1 cellular context compared by ENCODE assay signal in the genomic region with DNA sequence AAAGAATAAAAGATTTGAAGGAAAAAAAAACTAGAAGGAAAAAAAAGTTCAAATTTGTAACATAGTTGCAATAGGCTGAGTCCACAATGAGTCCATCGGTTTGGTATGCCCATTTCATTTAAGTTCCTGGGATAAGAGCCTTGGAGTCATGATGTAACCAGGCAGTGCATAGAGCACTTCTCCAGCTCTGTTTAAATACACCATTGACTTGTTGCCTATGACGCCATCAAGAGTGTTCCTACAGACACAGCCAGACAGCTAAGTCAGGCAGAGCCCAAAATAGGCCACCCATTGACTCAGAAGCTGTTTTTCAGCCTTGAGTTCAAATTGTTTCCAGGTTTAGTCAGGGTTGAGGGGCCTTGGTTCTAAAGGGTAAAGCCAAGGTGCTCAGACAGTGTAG.
TF ChIP-seq lines count a peak whose summit lies in the region.

No MANE protein-coding gene starts in this region.

TF ChIP-seq in HepG2, 621 proteins besides CTCF, POLR2A, EP300 and RAD21 (continued from another document and continues in another):
- TF ChIP-seq, protein P1, sequence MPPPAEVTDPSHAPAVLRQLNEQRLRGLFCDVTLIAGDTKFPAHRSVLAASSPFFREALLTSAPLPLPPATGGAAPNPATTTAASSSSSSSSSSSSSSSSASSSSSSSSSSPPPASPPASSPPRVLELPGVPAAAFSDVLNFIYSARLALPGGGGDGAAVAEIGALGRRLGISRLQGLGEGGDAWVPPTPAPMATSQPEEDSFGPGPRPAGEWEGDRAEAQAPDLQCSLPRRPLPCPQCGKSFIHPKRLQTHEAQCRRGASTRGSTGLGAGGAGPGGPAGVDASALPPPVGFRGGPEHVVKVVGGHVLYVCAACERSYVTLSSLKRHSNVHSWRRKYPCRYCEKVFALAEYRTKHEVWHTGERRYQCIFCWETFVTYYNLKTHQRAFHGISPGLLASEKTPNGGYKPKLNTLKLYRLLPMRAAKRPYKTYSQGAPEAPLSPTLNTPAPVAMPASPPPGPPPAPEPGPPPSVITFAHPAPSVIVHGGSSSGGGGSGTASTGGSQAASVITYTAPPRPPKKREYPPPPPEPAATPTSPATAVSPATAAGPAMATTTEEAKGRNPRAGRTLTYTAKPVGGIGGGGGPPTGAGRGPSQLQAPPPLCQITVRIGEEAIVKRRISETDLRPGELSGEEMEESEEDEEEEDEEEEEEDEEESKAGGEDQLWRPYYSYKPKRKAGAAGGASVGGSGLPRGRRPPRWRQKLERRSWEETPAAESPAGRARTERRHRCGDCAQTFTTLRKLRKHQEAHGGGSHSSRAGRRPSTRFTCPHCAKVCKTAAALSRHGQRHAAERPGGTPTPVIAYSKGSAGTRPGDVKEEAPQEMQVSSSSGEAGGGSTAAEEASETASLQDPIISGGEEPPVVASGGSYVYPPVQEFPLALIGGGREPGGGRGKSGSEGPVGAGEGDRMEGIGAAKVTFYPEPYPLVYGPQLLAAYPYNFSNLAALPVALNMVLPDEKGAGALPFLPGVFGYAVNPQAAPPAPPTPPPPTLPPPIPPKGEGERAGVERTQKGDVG (CRISPR knock-in tag; IDR thresholded peaks at IDR 0.05; ENCODE audit: borderline replicate concordance), result no peak
- TF ChIP-seq, protein P2, sequence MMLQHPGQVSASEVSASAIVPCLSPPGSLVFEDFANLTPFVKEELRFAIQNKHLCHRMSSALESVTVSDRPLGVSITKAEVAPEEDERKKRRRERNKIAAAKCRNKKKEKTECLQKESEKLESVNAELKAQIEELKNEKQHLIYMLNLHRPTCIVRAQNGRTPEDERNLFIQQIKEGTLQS (CRISPR knock-in tag; IDR thresholded peaks at IDR 0.05), result peak; percentile 96
- TF ChIP-seq TOPORS (CRISPR knock-in tag; IDR thresholded peaks at IDR 0.05) (no peak), ZNF776 (CRISPR knock-in tag; IDR thresholded peaks at IDR 0.05) (no peak), ZIK1 (CRISPR knock-in tag; IDR thresholded peaks at IDR 0.05; ENCODE audit: borderline replicate concordance, low read depth) (no peak), ERF (CRISPR knock-in tag; IDR thresholded peaks at IDR 0.05) (peak; percentile 72), MLLT10 (CRISPR knock-in tag; IDR thresholded peaks at IDR 0.05) (no peak), ZNF746 (CRISPR knock-in tag; IDR thresholded peaks at IDR 0.05) (no peak), THYN1 (CRISPR knock-in tag; IDR thresholded peaks at IDR 0.05; ENCODE audit: borderline replicate concordance, low read depth) (no peak), ZNF891 (CRISPR knock-in tag; IDR thresholded peaks at IDR 0.05) (no peak), ZMYM2 (CRISPR knock-in tag; IDR thresholded peaks at IDR 0.05) (peak; percentile 72), SUZ12 (IDR thresholded peaks at IDR 0.05; ENCODE audit: low read depth, low read length) (no peak), MEIS2 (CRISPR knock-in tag; IDR thresholded peaks at IDR 0.05) (peak; percentile 38; the same call in 1 of the 2 replicates), KAT2B (IDR thresholded peaks at IDR 0.05; ENCODE audit: borderline replicate concordance, low read depth, low read length) (no peak), ZNF296 (CRISPR knock-in tag; conservative IDR thresholded peaks at IDR 0.05) (no peak), GATA4 (IDR thresholded peaks at IDR 0.05; ENCODE audit: borderline replicate concordance, low read depth) (no peak), SYNCRIP (IDR thresholded peaks at IDR 0.05; ENCODE audit: insufficient read depth, low read depth, low read length) (no peak), TCF7L2 (IDR thresholded peaks at IDR 0.05; ENCODE audit: low read depth, low read length) (no peak), ZNF317 (CRISPR knock-in tag; IDR thresholded peaks at IDR 0.05) (no peak), PAWR (CRISPR knock-in tag; IDR thresholded peaks at IDR 0.05; ENCODE audit: borderline replicate concordance) (no peak), ZNF660 (CRISPR knock-in tag; IDR thresholded peaks at IDR 0.05; ENCODE audit: borderline replicate concordance, low read depth) (no peak), ZNF605 (CRISPR knock-in tag; IDR thresholded peaks at IDR 0.05) (0 out of 2 replicates have a peak, but pooled peaks have one; percentile 14), PAX8 (CRISPR knock-in tag; IDR thresholded peaks at IDR 0.05; ENCODE audit: borderline replicate concordance) (no peak), HHEX (CRISPR knock-in tag; IDR thresholded peaks at IDR 0.05) (no peak), ZNF713 (CRISPR knock-in tag; IDR thresholded peaks at IDR 0.05) (0 out of 2 replicates have a peak, but pooled peaks have one; percentile 46), ZFY (CRISPR knock-in tag; IDR thresholded peaks at IDR 0.05) (peak; percentile 24; the same call in 1 of the 2 replicates), SP4 (CRISPR knock-in tag; IDR thresholded peaks at IDR 0.05) (0 out of 2 replicates have a peak, but pooled peaks have one; percentile 37), ZNF563 (CRISPR knock-in tag; IDR thresholded peaks at IDR 0.05) (no peak), SAFB2 (CRISPR knock-in tag; IDR thresholded peaks at IDR 0.05; ENCODE audit: borderline replicate concordance, low read depth) (no peak), ESRRA (CRISPR knock-in tag; IDR thresholded peaks at IDR 0.05; ENCODE audit: low read depth) (no peak), MIXL1 (CRISPR knock-in tag; IDR thresholded peaks at IDR 0.05) (peak; percentile 19; the same call in 1 of the 2 replicates), ZNF138 (CRISPR knock-in tag; IDR thresholded peaks at IDR 0.05; ENCODE audit: low read depth) (no peak), ZNF253 (CRISPR knock-in tag; IDR thresholded peaks at IDR 0.05; ENCODE audit: borderline replicate concordance) (no peak), ZNF143 (CRISPR knock-in tag; IDR thresholded peaks at IDR 0.05) (no peak), SP140L (CRISPR knock-in tag; IDR thresholded peaks at IDR 0.05; ENCODE audit: borderline replicate concordance) (no peak), MAFF (IDR thresholded peaks at IDR 0.05; ENCODE audit: low read depth, low read length) (no peak)
- TF ChIP-seq, protein P3, sequence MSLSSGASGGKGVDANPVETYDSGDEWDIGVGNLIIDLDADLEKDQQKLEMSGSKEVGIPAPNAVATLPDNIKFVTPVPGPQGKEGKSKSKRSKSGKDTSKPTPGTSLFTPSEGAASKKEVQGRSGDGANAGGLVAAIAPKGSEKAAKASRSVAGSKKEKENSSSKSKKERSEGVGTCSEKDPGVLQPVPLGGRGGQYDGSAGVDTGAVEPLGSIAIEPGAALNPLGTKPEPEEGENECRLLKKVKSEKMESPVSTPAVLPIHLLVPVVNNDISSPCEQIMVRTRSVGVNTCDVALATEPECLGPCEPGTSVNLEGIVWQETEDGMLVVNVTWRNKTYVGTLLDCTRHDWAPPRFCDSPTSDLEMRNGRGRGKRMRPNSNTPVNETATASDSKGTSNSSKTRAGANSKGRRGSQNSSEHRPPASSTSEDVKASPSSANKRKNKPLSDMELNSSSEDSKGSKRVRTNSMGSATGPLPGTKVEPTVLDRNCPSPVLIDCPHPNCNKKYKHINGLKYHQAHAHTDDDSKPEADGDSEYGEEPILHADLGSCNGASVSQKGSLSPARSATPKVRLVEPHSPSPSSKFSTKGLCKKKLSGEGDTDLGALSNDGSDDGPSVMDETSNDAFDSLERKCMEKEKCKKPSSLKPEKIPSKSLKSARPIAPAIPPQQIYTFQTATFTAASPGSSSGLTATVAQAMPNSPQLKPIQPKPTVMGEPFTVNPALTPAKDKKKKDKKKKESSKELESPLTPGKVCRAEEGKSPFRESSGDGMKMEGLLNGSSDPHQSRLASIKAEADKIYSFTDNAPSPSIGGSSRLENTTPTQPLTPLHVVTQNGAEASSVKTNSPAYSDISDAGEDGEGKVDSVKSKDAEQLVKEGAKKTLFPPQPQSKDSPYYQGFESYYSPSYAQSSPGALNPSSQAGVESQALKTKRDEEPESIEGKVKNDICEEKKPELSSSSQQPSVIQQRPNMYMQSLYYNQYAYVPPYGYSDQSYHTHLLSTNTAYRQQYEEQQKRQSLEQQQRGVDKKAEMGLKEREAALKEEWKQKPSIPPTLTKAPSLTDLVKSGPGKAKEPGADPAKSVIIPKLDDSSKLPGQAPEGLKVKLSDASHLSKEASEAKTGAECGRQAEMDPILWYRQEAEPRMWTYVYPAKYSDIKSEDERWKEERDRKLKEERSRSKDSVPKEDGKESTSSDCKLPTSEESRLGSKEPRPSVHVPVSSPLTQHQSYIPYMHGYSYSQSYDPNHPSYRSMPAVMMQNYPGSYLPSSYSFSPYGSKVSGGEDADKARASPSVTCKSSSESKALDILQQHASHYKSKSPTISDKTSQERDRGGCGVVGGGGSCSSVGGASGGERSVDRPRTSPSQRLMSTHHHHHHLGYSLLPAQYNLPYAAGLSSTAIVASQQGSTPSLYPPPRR (CRISPR knock-in tag; IDR thresholded peaks at IDR 0.05; ENCODE audit: borderline replicate concordance), result 0 out of 2 replicates have a peak, but pooled peaks have one; percentile 17
- TF ChIP-seq, protein P4, sequence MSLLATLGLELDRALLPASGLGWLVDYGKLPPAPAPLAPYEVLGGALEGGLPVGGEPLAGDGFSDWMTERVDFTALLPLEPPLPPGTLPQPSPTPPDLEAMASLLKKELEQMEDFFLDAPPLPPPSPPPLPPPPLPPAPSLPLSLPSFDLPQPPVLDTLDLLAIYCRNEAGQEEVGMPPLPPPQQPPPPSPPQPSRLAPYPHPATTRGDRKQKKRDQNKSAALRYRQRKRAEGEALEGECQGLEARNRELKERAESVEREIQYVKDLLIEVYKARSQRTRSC (CRISPR knock-in tag; IDR thresholded peaks at IDR 0.05; ENCODE audit: low read depth), result no peak
- TF ChIP-seq, protein P5, sequence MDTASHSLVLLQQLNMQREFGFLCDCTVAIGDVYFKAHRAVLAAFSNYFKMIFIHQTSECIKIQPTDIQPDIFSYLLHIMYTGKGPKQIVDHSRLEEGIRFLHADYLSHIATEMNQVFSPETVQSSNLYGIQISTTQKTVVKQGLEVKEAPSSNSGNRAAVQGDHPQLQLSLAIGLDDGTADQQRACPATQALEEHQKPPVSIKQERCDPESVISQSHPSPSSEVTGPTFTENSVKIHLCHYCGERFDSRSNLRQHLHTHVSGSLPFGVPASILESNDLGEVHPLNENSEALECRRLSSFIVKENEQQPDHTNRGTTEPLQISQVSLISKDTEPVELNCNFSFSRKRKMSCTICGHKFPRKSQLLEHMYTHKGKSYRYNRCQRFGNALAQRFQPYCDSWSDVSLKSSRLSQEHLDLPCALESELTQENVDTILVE (CRISPR knock-in tag; IDR thresholded peaks at IDR 0.05), result no peak
- TF ChIP-seq, protein P6, sequence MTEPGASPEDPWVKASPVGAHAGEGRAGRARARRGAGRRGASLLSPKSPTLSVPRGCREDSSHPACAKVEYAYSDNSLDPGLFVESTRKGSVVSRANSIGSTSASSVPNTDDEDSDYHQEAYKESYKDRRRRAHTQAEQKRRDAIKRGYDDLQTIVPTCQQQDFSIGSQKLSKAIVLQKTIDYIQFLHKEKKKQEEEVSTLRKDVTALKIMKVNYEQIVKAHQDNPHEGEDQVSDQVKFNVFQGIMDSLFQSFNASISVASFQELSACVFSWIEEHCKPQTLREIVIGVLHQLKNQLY (CRISPR knock-in tag; IDR thresholded peaks at IDR 0.05), result peak; percentile 53; the same call in 1 of the 2 replicates
- TF ChIP-seq, protein P7, sequence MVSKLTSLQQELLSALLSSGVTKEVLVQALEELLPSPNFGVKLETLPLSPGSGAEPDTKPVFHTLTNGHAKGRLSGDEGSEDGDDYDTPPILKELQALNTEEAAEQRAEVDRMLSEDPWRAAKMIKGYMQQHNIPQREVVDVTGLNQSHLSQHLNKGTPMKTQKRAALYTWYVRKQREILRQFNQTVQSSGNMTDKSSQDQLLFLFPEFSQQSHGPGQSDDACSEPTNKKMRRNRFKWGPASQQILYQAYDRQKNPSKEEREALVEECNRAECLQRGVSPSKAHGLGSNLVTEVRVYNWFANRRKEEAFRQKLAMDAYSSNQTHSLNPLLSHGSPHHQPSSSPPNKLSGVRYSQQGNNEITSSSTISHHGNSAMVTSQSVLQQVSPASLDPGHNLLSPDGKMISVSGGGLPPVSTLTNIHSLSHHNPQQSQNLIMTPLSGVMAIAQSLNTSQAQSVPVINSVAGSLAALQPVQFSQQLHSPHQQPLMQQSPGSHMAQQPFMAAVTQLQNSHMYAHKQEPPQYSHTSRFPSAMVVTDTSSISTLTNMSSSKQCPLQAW (CRISPR knock-in tag; IDR thresholded peaks at IDR 0.05), result peak; percentile 36; the same call in 1 of the 2 replicates
- TF ChIP-seq, protein P8, sequence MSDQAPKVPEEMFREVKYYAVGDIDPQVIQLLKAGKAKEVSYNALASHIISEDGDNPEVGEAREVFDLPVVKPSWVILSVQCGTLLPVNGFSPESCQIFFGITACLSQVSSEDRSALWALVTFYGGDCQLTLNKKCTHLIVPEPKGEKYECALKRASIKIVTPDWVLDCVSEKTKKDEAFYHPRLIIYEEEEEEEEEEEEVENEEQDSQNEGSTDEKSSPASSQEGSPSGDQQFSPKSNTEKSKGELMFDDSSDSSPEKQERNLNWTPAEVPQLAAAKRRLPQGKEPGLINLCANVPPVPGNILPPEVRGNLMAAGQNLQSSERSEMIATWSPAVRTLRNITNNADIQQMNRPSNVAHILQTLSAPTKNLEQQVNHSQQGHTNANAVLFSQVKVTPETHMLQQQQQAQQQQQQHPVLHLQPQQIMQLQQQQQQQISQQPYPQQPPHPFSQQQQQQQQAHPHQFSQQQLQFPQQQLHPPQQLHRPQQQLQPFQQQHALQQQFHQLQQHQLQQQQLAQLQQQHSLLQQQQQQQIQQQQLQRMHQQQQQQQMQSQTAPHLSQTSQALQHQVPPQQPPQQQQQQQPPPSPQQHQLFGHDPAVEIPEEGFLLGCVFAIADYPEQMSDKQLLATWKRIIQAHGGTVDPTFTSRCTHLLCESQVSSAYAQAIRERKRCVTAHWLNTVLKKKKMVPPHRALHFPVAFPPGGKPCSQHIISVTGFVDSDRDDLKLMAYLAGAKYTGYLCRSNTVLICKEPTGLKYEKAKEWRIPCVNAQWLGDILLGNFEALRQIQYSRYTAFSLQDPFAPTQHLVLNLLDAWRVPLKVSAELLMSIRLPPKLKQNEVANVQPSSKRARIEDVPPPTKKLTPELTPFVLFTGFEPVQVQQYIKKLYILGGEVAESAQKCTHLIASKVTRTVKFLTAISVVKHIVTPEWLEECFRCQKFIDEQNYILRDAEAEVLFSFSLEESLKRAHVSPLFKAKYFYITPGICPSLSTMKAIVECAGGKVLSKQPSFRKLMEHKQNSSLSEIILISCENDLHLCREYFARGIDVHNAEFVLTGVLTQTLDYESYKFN (CRISPR knock-in tag; conservative IDR thresholded peaks at IDR 0.05), result peak; percentile 76
- TF ChIP-seq, protein P9, sequence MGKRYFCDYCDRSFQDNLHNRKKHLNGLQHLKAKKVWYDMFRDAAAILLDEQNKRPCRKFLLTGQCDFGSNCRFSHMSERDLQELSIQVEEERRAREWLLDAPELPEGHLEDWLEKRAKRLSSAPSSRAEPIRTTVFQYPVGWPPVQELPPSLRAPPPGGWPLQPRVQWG (CRISPR knock-in tag; IDR thresholded peaks at IDR 0.05; ENCODE audit: borderline replicate concordance, low read depth), result no peak
- TF ChIP-seq, protein P10, sequence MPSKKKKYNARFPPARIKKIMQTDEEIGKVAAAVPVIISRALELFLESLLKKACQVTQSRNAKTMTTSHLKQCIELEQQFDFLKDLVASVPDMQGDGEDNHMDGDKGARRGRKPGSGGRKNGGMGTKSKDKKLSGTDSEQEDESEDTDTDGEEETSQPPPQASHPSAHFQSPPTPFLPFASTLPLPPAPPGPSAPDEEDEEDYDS (CRISPR knock-in tag; IDR thresholded peaks at IDR 0.05), result peak; percentile 78
- TF ChIP-seq, protein P11, sequence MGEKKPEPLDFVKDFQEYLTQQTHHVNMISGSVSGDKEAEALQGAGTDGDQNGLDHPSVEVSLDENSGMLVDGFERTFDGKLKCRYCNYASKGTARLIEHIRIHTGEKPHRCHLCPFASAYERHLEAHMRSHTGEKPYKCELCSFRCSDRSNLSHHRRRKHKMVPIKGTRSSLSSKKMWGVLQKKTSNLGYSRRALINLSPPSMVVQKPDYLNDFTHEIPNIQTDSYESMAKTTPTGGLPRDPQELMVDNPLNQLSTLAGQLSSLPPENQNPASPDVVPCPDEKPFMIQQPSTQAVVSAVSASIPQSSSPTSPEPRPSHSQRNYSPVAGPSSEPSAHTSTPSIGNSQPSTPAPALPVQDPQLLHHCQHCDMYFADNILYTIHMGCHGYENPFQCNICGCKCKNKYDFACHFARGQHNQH (CRISPR knock-in tag; IDR thresholded peaks at IDR 0.05), result peak; percentile 91
